ENCODE assay signal across 1 cellular context in the genomic region with DNA sequence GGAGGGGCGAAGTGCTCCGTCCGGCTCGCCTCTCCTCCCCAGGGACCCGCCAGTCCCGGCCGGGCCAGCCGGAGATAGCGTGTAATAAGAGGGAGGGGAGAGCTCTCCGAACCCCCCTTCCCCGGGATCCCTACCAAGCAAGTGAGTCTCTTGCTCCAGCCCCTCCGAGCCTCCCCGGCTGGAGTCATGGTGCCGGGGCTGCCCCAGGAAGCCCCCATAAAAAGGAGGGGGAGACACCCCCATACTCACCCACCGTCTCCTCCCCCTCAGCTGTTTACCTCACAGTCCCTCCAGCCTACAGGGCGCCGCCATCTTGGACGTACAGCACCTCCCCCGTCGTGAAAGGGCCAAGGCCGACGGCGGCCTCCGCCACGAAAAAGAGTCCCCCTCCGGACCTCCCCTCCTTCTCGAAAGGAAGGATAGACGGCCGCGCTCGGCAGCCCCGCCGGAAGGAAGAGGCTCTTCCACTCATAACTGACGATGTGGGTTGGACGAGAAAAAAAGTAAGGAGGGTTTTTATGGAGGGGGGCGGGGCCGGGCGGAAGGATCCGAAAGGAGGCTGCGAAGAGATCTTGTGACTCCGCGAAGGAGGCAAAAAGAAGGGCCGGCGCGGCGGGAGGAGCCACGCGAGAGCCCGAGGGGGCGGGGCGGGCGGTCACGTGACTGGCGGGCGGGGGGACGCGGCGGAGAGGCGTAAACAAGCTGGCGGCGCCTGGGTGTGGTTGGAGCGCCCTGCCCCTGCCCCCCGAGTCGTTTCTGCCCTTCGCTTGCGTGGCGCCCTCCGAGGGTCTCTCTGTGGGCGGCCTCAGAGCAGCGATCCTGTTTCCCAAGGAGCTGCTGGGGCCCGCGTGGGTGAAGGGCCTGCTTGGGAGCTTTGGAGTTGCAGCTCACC.
A peak's percentile ranks its signal among the peaks of the same experiment; 100 is the strongest.
TF ChIP-seq lines count a peak whose summit lies in the region.

A gene (minus strand): TSS at position 323 of the 892 bp plus-strand sequence. CDS start 15,744 bp downstream, outside the sequence.

TF ChIP-seq in HEK293, 187 proteins besides CTCF, POLR2A, EP300 and RAD21 (continued from another document and continues in another):
- TF ChIP-seq, protein P1, sequence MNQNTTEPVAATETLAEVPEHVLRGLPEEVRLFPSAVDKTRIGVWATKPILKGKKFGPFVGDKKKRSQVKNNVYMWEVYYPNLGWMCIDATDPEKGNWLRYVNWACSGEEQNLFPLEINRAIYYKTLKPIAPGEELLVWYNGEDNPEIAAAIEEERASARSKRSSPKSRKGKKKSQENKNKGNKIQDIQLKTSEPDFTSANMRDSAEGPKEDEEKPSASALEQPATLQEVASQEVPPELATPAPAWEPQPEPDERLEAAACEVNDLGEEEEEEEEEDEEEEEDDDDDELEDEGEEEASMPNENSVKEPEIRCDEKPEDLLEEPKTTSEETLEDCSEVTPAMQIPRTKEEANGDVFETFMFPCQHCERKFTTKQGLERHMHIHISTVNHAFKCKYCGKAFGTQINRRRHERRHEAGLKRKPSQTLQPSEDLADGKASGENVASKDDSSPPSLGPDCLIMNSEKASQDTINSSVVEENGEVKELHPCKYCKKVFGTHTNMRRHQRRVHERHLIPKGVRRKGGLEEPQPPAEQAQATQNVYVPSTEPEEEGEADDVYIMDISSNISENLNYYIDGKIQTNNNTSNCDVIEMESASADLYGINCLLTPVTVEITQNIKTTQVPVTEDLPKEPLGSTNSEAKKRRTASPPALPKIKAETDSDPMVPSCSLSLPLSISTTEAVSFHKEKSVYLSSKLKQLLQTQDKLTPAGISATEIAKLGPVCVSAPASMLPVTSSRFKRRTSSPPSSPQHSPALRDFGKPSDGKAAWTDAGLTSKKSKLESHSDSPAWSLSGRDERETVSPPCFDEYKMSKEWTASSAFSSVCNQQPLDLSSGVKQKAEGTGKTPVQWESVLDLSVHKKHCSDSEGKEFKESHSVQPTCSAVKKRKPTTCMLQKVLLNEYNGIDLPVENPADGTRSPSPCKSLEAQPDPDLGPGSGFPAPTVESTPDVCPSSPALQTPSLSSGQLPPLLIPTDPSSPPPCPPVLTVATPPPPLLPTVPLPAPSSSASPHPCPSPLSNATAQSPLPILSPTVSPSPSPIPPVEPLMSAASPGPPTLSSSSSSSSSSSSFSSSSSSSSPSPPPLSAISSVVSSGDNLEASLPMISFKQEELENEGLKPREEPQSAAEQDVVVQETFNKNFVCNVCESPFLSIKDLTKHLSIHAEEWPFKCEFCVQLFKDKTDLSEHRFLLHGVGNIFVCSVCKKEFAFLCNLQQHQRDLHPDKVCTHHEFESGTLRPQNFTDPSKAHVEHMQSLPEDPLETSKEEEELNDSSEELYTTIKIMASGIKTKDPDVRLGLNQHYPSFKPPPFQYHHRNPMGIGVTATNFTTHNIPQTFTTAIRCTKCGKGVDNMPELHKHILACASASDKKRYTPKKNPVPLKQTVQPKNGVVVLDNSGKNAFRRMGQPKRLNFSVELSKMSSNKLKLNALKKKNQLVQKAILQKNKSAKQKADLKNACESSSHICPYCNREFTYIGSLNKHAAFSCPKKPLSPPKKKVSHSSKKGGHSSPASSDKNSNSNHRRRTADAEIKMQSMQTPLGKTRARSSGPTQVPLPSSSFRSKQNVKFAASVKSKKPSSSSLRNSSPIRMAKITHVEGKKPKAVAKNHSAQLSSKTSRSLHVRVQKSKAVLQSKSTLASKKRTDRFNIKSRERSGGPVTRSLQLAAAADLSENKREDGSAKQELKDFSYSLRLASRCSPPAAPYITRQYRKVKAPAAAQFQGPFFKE (tag by site-specific recombination; IDR thresholded peaks at IDR 0.05; ENCODE audit: borderline replicate concordance) = no peak
- TF ChIP-seq ZNF768 (tag by site-specific recombination; IDR thresholded peaks at IDR 0.05) (no peak), ZFP3 (tag by site-specific recombination; IDR thresholded peaks at IDR 0.05; ENCODE audit: low read depth) (no peak), ZNF169 (tag by site-specific recombination; IDR thresholded peaks at IDR 0.05) (0 out of 2 replicates have a peak, but pooled peaks have one; percentile 30), ZNF558 (tag by site-specific recombination; IDR thresholded peaks at IDR 0.05) (peak; percentile 83), ZNF549 (tag by site-specific recombination; IDR thresholded peaks at IDR 0.05) (no peak), ZNF658 (tag by site-specific recombination; IDR thresholded peaks at IDR 0.05) (no peak), ZNF571 (tag by site-specific recombination; IDR thresholded peaks at IDR 0.05) (no peak), ZIC2 (tag by site-specific recombination; IDR thresholded peaks at IDR 0.05) (peak; percentile 88), ZBTB7A (tag by site-specific recombination; IDR thresholded peaks at IDR 0.05; ENCODE audit: low read depth) (peak; percentile 98), ZNF2 (tag by site-specific recombination; IDR thresholded peaks at IDR 0.05) (peak; percentile 87), ZNF10 (tag by site-specific recombination; IDR thresholded peaks at IDR 0.05) (no peak), ZNF138 (tag by site-specific recombination; IDR thresholded peaks at IDR 0.05; ENCODE audit: borderline replicate concordance) (no peak; the same call in 1 of the 2 replicates), SP2 (tag by site-specific recombination; IDR thresholded peaks at IDR 0.05) (peak; percentile 91), ZNF548 (tag by site-specific recombination; IDR thresholded peaks at IDR 0.05) (no peak; the same call in 1 of the 2 replicates), ZNF600 (tag by site-specific recombination; IDR thresholded peaks at IDR 0.05) (peak; percentile 49; the same call in 1 of the 2 replicates), KLF8 (tag by site-specific recombination; IDR thresholded peaks at IDR 0.05) (peak; percentile 99), MEIS1 (CRISPR knock-in tag; IDR thresholded peaks at IDR 0.05; ENCODE audit: borderline replicate concordance) (no peak), ZNF624 (tag by site-specific recombination; IDR thresholded peaks at IDR 0.05) (no peak), ZNF792 (tag by site-specific recombination; IDR thresholded peaks at IDR 0.05) (no peak), ZNF324 (tag by site-specific recombination; IDR thresholded peaks at IDR 0.05) (peak; percentile 99), ZNF654 (tag by site-specific recombination; IDR thresholded peaks at IDR 0.05; ENCODE audit: low read depth) (no peak), ZNF560 (tag by site-specific recombination; IDR thresholded peaks at IDR 0.05; ENCODE audit: borderline replicate concordance) (no peak)
- TF ChIP-seq, protein P2, sequence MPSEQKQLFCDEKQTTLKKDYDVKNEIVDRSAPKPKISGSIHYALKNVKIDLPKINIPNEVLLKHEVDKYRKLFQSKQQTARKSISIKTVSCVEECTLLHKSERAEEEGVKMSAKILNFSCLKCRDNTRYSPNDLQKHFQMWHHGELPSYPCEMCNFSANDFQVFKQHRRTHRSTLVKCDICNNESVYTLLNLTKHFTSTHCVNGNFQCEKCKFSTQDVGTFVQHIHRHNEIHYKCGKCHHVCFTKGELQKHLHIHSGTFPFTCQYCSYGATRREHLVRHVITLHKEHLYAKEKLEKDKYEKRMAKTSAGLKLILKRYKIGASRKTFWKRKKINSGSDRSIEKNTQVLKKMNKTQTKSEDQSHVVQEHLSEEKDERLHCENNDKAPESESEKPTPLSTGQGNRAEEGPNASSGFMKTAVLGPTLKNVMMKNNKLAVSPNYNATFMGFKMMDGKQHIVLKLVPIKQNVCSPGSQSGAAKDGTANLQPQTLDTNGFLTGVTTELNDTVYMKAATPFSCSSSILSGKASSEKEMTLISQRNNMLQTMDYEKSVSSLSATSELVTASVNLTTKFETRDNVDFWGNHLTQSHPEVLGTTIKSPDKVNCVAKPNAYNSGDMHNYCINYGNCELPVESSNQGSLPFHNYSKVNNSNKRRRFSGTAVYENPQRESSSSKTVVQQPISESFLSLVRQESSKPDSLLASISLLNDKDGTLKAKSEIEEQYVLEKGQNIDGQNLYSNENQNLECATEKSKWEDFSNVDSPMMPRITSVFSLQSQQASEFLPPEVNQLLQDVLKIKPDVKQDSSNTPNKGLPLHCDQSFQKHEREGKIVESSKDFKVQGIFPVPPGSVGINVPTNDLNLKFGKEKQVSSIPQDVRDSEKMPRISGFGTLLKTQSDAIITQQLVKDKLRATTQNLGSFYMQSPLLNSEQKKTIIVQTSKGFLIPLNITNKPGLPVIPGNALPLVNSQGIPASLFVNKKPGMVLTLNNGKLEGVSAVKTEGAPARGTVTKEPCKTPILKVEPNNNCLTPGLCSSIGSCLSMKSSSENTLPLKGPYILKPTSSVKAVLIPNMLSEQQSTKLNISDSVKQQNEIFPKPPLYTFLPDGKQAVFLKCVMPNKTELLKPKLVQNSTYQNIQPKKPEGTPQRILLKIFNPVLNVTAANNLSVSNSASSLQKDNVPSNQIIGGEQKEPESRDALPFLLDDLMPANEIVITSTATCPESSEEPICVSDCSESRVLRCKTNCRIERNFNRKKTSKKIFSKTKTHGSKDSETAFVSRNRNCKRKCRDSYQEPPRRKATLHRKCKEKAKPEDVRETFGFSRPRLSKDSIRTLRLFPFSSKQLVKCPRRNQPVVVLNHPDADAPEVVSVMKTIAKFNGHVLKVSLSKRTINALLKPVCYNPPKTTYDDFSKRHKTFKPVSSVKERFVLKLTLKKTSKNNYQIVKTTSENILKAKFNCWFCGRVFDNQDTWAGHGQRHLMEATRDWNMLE (tag by site-specific recombination; conservative IDR thresholded peaks at IDR 0.05; ENCODE audit: low read depth) = peak; percentile 69
- TF ChIP-seq, protein P3, sequence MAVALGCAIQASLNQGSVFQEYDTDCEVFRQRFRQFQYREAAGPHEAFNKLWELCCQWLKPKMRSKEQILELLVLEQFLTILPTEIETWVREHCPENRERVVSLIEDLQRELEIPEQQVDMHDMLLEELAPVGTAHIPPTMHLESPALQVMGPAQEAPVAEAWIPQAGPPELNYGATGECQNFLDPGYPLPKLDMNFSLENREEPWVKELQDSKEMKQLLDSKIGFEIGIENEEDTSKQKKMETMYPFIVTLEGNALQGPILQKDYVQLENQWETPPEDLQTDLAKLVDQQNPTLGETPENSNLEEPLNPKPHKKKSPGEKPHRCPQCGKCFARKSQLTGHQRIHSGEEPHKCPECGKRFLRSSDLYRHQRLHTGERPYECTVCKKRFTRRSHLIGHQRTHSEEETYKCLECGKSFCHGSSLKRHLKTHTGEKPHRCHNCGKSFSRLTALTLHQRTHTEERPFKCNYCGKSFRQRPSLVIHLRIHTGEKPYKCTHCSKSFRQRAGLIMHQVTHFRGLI (tag by site-specific recombination; IDR thresholded peaks at IDR 0.05) = peak; percentile 50; the same call in 1 of the 2 replicates
- TF ChIP-seq, protein P4, sequence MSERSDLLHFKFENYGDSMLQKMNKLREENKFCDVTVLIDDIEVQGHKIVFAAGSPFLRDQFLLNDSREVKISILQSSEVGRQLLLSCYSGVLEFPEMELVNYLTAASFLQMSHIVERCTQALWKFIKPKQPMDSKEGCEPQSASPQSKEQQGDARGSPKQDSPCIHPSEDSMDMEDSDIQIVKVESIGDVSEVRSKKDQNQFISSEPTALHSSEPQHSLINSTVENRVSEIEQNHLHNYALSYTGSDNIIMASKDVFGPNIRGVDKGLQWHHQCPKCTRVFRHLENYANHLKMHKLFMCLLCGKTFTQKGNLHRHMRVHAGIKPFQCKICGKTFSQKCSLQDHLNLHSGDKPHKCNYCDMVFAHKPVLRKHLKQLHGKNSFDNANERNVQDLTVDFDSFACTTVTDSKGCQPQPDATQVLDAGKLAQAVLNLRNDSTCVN (tag by site-specific recombination; optimal IDR thresholded peaks at IDR 0.05) = peak; percentile 46
- TF ChIP-seq, protein P5, sequence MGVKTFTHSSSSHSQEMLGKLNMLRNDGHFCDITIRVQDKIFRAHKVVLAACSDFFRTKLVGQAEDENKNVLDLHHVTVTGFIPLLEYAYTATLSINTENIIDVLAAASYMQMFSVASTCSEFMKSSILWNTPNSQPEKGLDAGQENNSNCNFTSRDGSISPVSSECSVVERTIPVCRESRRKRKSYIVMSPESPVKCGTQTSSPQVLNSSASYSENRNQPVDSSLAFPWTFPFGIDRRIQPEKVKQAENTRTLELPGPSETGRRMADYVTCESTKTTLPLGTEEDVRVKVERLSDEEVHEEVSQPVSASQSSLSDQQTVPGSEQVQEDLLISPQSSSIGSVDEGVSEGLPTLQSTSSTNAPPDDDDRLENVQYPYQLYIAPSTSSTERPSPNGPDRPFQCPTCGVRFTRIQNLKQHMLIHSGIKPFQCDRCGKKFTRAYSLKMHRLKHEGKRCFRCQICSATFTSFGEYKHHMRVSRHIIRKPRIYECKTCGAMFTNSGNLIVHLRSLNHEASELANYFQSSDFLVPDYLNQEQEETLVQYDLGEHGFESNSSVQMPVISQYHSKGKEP (tag by site-specific recombination; IDR thresholded peaks at IDR 0.05) = no peak; the same call in 1 of the 2 replicates
- TF ChIP-seq, protein P6, sequence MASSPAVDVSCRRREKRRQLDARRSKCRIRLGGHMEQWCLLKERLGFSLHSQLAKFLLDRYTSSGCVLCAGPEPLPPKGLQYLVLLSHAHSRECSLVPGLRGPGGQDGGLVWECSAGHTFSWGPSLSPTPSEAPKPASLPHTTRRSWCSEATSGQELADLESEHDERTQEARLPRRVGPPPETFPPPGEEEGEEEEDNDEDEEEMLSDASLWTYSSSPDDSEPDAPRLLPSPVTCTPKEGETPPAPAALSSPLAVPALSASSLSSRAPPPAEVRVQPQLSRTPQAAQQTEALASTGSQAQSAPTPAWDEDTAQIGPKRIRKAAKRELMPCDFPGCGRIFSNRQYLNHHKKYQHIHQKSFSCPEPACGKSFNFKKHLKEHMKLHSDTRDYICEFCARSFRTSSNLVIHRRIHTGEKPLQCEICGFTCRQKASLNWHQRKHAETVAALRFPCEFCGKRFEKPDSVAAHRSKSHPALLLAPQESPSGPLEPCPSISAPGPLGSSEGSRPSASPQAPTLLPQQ (tag by site-specific recombination; IDR thresholded peaks at IDR 0.05) = peak; percentile 77
- TF ChIP-seq, protein P7, sequence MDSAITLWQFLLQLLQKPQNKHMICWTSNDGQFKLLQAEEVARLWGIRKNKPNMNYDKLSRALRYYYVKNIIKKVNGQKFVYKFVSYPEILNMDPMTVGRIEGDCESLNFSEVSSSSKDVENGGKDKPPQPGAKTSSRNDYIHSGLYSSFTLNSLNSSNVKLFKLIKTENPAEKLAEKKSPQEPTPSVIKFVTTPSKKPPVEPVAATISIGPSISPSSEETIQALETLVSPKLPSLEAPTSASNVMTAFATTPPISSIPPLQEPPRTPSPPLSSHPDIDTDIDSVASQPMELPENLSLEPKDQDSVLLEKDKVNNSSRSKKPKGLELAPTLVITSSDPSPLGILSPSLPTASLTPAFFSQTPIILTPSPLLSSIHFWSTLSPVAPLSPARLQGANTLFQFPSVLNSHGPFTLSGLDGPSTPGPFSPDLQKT (IDR thresholded peaks at IDR 0.05; ENCODE audit: borderline replicate concordance, low read depth, low read length) = no peak
